ENCODE assay signal across 1 cellular context in the genomic region with DNA sequence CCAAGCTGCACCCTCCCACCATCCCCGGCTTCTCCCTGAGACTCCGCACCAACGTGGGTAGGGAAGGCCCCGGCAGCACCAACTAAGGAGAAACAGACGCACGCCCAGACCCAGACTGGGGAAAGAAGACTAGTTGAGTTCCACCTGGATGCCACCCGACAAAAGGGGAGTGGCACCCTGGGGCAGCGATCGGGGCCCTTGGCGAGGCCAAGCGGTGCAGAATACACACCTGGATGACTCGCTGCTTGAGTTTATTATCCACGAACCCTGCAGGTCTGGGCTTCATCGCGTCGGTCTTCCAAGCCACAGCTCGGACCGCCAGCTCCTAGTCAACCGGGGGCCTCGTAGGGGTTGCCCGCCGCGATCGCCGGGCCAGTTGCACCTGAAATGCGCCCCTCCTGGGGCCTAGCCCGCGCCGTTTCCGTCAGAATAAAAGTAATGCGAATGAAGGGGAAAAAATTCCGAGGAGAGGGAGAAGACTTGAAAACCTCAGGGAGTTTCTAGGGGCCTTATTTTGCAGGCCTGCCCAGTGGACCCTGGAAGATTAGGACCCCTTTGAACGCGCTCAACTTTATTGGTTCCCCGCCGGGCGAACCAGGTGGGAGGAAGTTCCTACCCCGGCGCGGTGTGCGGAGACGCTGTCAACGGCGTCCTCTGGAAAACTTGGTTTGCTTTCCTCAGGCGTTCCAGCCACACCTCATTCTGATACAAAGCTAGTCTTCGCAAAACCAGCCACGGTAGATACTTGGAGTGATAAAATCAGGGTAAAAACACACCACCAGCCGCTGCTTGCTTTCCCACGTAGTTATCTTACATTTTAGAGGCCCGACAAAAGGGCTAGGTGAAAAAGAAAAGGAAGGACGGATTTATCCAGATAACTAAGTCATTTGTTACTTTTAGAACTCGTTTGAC.
TF ChIP-seq lines count a peak whose summit lies in the region.

A gene (minus strand): TSS at position 331 of the 912 bp plus-strand sequence. CDS start 45 bp downstream, at position 286.

TF ChIP-seq in K562, 482 proteins besides CTCF, POLR2A, EP300 and RAD21 (continued from another document and continues in another):
- TF ChIP-seq, protein P1, sequence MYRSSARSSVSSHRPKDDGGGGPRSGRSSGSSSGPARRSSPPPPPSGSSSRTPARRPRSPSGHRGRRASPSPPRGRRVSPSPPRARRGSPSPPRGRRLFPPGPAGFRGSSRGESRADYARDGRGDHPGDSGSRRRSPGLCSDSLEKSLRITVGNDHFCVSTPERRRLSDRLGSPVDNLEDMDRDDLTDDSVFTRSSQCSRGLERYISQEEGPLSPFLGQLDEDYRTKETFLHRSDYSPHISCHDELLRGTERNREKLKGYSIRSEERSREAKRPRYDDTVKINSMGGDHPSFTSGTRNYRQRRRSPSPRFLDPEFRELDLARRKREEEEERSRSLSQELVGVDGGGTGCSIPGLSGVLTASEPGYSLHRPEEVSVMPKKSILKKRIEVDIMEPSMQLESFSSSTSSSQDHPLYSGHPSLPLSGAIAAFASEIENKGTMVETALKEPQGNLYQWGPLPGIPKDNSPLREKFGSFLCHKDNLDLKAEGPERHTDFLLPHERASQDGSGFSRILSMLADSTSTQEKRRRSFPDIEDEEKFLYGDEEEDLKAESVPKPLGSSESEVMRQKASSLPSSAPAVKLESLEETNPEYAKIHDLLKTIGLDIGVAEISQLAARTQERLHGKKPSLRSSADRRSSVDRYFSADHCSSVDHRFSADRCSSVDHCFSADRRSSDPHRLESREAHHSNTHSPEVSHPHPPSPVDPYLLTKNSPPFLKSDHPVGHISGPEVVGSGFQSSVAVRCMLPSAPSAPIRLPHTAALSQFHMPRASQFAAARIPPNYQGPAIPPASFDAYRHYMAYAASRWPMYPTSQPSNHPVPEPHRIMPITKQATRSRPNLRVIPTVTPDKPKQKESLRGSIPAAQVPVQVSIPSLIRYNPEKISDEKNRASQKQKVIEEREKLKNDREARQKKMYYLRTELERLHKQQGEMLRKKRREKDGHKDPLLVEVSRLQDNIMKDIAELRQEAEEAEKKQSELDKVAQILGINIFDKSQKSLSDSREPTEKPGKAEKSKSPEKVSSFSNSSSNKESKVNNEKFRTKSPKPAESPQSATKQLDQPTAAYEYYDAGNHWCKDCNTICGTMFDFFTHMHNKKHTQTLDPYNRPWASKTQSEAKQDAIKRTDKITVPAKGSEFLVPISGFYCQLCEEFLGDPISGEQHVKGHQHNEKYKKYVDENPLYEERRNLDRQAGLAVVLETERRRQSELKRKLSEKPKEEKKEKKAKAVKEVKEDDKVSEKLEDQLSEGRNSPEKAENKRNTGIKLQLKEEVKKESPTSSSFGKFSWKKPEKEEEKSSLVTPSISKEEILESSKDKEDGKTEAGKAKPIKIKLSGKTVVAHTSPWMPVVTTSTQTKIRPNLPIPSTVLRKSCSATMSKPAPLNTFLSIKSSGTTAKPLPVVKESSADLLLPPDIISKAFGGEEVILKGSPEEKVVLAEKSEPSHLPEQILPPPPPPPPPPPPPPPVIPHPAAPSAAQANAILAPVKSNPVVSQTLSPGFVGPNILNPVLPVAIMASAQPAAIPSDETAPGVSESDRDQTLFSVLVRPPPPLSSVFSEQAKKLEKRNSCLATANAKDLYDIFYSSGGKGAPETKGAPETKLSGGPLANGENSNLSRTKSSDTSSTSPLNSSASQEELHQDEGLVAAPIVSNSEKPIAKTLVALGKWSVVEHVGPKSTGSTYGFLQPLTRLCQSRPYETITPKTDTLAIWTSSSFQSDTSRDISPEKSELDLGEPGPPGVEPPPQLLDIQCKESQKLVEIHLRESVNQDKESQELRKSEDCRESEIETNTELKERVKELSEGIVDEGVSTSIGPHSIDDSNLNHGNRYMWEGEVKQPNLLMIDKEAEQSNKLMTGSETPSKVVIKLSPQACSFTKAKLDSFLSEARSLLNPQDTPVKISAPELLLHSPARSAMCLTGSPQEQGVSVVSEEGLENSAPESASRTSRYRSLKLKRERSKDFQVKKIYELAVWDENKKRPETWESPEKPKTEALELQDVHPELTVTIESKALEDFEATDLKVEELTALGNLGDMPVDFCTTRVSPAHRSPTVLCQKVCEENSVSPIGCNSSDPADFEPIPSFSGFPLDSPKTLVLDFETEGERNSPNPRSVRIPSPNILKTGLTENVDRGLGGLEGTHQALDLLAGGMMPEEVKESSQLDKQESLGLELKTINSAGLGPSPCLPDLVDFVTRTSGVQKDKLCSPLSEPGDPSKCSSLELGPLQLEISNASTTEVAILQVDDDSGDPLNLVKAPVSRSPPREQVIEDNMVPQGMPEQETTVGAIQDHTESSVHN (IDR thresholded peaks at IDR 0.05; ENCODE audit: borderline replicate concordance in 1 of 2, low read depth in 1 of 2) = 0 out of 4 replicates have a peak, but pooled peaks of 1 of the 2 experiments have one; percentile 29
- TF ChIP-seq ZNF140 (CRISPR knock-in tag; IDR thresholded peaks at IDR 0.05) (no peak), RNF2 (IDR thresholded peaks at IDR 0.05) (peak; percentile 37; the same call in 1 of the 2 replicates), SLC30A9 (CRISPR knock-in tag; IDR thresholded peaks at IDR 0.05) (no peak), TEAD2 (tag; IDR thresholded peaks at IDR 0.05) (no peak), L3MBTL2 (IDR thresholded peaks at IDR 0.05) (peak; percentile 86), KAT8 (IDR thresholded peaks at IDR 0.05; ENCODE audit: low read depth) (no peak), FOXP1 (CRISPR knock-in tag; IDR thresholded peaks at IDR 0.05) (0 out of 2 replicates have a peak, but pooled peaks have one; percentile 47), CXXC5 (CRISPR knock-in tag; IDR thresholded peaks at IDR 0.05) (peak; percentile 95), MAZ (CRISPR knock-in tag; conservative IDR thresholded peaks at IDR 0.05 in 1 of 2, IDR thresholded peaks at IDR 0.05 in 1 of 2) (peak; percentile 73 to 74; a peak in 3 of 4 replicates), TRIM28 (IDR thresholded peaks at IDR 0.05) (peak; percentile 59), RBM15 (IDR thresholded peaks at IDR 0.05; ENCODE audit: insufficient read depth, low read length) (no peak), SMARCE1 (IDR thresholded peaks at IDR 0.05) (0 out of 2 replicates have a peak, but pooled peaks have one; percentile 9), CBX3 (IDR thresholded peaks at IDR 0.05; ENCODE audit: borderline replicate concordance in 1 of 2, low read length in 2 of 2) (peak in 1 of 2 experiments; percentile 95; a peak in 2 of 3 replicates), ZFP1 (CRISPR knock-in tag; IDR thresholded peaks at IDR 0.05) (peak; percentile 72), NFIC (IDR thresholded peaks at IDR 0.05) (0 out of 2 replicates have a peak, but pooled peaks have one; percentile 15), EP400 (IDR thresholded peaks at IDR 0.05) (peak; percentile 96), ZBTB1 (CRISPR knock-in tag; IDR thresholded peaks at IDR 0.05; ENCODE audit: borderline replicate concordance, low read depth) (no peak), ZBTB7A (IDR thresholded peaks at IDR 0.05; ENCODE audit: borderline replicate concordance, control insufficient read depth, low read depth, low read length) (peak; percentile 51), NFYB (IDR thresholded peaks at IDR 0.05; ENCODE audit: extremely low read depth, insufficient read length) (peak; percentile 36), GABPA (tag; conservative IDR thresholded peaks at IDR 0.05; ENCODE audit: low read depth) (peak; percentile 96), BDP1 (IDR thresholded peaks at IDR 0.05; ENCODE audit: insufficient read depth, insufficient read length) (no peak), NONO (IDR thresholded peaks at IDR 0.05; ENCODE audit: low read depth in 2 of 2, low read length in 1 of 2) (peak in 1 of 2 experiments; percentile 54; a peak in 1 of 4 replicates), TAF7 (tag; IDR thresholded peaks at IDR 0.05) (peak; percentile 11; the same call in 1 of the 2 replicates), ELF2 (CRISPR knock-in tag; IDR thresholded peaks at IDR 0.05) (0 out of 2 replicates have a peak, but pooled peaks have one; percentile 60), GTF2F1 (IDR thresholded peaks at IDR 0.05; ENCODE audit: low read depth, low read length) (peak; percentile 58; the same call in 1 of the 2 replicates), ZC3H11A (IDR thresholded peaks at IDR 0.05; ENCODE audit: low read depth, low read length) (peak; percentile 55; the same call in 1 of the 2 replicates), NR1H2 (CRISPR knock-in tag; IDR thresholded peaks at IDR 0.05) (0 out of 2 replicates have a peak, but pooled peaks have one; percentile 62), MCM3 (IDR thresholded peaks at IDR 0.05) (no peak), POU5F1 (IDR thresholded peaks at IDR 0.05; ENCODE audit: borderline replicate concordance, low read depth, low read length, partially characterized antibody) (no peak), ZNF431 (CRISPR knock-in tag; IDR thresholded peaks at IDR 0.05) (peak; percentile 43; the same call in 1 of the 2 replicates), TFAM (CRISPR knock-in tag; conservative IDR thresholded peaks at IDR 0.05) (no peak), POLR2H (tag; IDR thresholded peaks at IDR 0.05; ENCODE audit: low read depth) (peak; percentile 76), ZNF696 (CRISPR knock-in tag; conservative IDR thresholded peaks at IDR 0.05) (no peak), SMAD2 (IDR thresholded peaks at IDR 0.05; ENCODE audit: low read depth, low read length) (no peak), SIN3B (IDR thresholded peaks at IDR 0.05; ENCODE audit: low read depth) (peak; percentile 90), SMAD3 (CRISPR knock-in tag; conservative IDR thresholded peaks at IDR 0.05) (peak; percentile 82), FOXA1 (IDR thresholded peaks at IDR 0.05; ENCODE audit: borderline replicate concordance) (no peak), C11orf30 (IDR thresholded peaks at IDR 0.05; ENCODE audit: low read depth) (peak; percentile 97), ZNF134 (CRISPR knock-in tag; conservative IDR thresholded peaks at IDR 0.05) (peak; percentile 63), BRD4 (IDR thresholded peaks at IDR 0.05) (peak; percentile 47; the same call in 1 of the 2 replicates), MYC (IDR thresholded peaks at IDR 0.05; ENCODE audit: low read depth, low read length) (peak; percentile 92), MYC (CRISPR knock-in tag; IDR thresholded peaks at IDR 0.05; ENCODE audit: borderline replicate concordance, low read depth) (0 out of 2 replicates have a peak, but pooled peaks have one; percentile 22), RB1 (IDR thresholded peaks at IDR 0.05; ENCODE audit: low read depth) (peak; percentile 89), BCOR (IDR thresholded peaks at IDR 0.05) (peak; percentile 51; the same call in 1 of the 2 replicates), KLF6 (CRISPR knock-in tag; IDR thresholded peaks at IDR 0.05; ENCODE audit: borderline replicate concordance) (peak; percentile 72; the same call in 1 of the 2 replicates), ILF3 (IDR thresholded peaks at IDR 0.05; ENCODE audit: borderline replicate concordance) (peak; percentile 27; the same call in 1 of the 2 replicates)
- TF ChIP-seq, protein P2, sequence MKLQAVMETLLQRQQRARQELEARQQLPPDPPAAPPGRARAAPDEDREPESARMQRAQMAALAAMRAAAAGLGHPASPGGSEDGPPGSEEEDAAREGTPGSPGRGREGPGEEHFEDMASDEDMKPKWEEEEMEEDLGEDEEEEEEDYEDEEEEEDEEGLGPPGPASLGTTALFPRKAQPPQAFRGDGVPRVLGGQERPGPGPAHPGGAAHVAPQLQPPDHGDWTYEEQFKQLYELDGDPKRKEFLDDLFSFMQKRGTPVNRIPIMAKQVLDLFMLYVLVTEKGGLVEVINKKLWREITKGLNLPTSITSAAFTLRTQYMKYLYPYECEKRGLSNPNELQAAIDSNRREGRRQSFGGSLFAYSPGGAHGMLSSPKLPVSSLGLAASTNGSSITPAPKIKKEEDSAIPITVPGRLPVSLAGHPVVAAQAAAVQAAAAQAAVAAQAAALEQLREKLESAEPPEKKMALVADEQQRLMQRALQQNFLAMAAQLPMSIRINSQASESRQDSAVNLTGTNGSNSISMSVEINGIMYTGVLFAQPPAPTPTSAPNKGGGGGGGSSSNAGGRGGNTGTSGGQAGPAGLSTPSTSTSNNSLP (IDR thresholded peaks at IDR 0.05; ENCODE audit: borderline replicate concordance, low read depth, low read length) = 0 out of 2 replicates have a peak, but pooled peaks have one; percentile 26
- TF ChIP-seq, protein P3, sequence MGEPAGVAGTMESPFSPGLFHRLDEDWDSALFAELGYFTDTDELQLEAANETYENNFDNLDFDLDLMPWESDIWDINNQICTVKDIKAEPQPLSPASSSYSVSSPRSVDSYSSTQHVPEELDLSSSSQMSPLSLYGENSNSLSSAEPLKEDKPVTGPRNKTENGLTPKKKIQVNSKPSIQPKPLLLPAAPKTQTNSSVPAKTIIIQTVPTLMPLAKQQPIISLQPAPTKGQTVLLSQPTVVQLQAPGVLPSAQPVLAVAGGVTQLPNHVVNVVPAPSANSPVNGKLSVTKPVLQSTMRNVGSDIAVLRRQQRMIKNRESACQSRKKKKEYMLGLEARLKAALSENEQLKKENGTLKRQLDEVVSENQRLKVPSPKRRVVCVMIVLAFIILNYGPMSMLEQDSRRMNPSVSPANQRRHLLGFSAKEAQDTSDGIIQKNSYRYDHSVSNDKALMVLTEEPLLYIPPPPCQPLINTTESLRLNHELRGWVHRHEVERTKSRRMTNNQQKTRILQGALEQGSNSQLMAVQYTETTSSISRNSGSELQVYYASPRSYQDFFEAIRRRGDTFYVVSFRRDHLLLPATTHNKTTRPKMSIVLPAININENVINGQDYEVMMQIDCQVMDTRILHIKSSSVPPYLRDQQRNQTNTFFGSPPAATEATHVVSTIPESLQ (CRISPR knock-in tag; IDR thresholded peaks at IDR 0.05) = peak; percentile 80
- TF ChIP-seq, protein P4, sequence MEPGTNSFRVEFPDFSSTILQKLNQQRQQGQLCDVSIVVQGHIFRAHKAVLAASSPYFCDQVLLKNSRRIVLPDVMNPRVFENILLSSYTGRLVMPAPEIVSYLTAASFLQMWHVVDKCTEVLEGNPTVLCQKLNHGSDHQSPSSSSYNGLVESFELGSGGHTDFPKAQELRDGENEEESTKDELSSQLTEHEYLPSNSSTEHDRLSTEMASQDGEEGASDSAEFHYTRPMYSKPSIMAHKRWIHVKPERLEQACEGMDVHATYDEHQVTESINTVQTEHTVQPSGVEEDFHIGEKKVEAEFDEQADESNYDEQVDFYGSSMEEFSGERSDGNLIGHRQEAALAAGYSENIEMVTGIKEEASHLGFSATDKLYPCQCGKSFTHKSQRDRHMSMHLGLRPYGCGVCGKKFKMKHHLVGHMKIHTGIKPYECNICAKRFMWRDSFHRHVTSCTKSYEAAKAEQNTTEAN (CRISPR knock-in tag; IDR thresholded peaks at IDR 0.05) = no peak
- TF ChIP-seq, protein P5, sequence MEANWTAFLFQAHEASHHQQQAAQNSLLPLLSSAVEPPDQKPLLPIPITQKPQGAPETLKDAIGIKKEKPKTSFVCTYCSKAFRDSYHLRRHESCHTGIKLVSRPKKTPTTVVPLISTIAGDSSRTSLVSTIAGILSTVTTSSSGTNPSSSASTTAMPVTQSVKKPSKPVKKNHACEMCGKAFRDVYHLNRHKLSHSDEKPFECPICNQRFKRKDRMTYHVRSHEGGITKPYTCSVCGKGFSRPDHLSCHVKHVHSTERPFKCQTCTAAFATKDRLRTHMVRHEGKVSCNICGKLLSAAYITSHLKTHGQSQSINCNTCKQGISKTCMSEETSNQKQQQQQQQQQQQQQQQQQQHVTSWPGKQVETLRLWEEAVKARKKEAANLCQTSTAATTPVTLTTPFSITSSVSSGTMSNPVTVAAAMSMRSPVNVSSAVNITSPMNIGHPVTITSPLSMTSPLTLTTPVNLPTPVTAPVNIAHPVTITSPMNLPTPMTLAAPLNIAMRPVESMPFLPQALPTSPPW (CRISPR knock-in tag; IDR thresholded peaks at IDR 0.05) = peak; percentile 91
